In genomic region chr13:100240109-100240779, GRCh38 we compare ENCODE assay signal across 18 cellular contexts.
"Had no signal": no experiment of that assay in that cellular context is flagged by ENCODE, and none has a peak within 500 bp of the region (broad histone marks: within the 10 kb centered on the region; RNA-seq: fewer than 3 reads in every experiment).

No MANE protein-coding gene starts in this region.

- H3K9me3 Mint-ChIP-seq: activated naive CD8-positive, alpha-beta T cell treated with anti-CD3 and anti-CD28 coated beads for 36 hours; naive thymus-derived CD8-positive, alpha-beta T cell; stimulated activated naive B cell treated with anti-CD40 and anti-IgM and Interleukin-4, amounts not matched to agents 10 μg/mL and 1 μg/mL and 100 μg/mL, for 72 hours had no signal

- H3K27me3 Mint-ChIP-seq: activated CD8-positive, alpha-beta memory T cell treated with anti-CD3 and anti-CD28 coated beads, Interleukin-2, amount 10 ng/mL, durations not matched to agents 7 days and 5 days; activated naive CD8-positive, alpha-beta T cell treated with anti-CD3 and anti-CD28 coated beads for 36 hours; stimulated activated naive B cell treated with anti-CD40 and anti-IgM and Interleukin-4, amounts not matched to agents 10 μg/mL and 1 μg/mL and 100 μg/mL, for 72 hours had no signal

- H3K9me3 ChIP-seq: breast epithelium, esophagus muscularis mucosa, mucosa of descending colon, right atrium auricular region had no signal

- H3K36me3 ChIP-seq: breast epithelium, esophagus muscularis mucosa, right atrium auricular region had no signal

- H3K27ac Mint-ChIP-seq: activated CD8-positive, alpha-beta memory T cell treated with anti-CD3 and anti-CD28 coated beads, Interleukin-2, amount 10 ng/mL, durations not matched to agents 7 days and 5 days; activated naive CD8-positive, alpha-beta T cell treated with anti-CD3 and anti-CD28 coated beads for 36 hours; stimulated activated naive B cell treated with anti-CD40 and anti-IgM and Interleukin-4, amounts not matched to agents 10 μg/mL and 1 μg/mL and 100 μg/mL, for 72 hours had no signal

- H3K27me3 ChIP-seq: breast epithelium, esophagus muscularis mucosa, right atrium auricular region had no signal

- H3K4me1 ChIP-seq: breast epithelium had no signal

- H3K4me2 ChIP-seq: smooth muscle cell had no signal

- H3K4me3 Mint-ChIP-seq: activated CD8-positive, alpha-beta memory T cell treated with anti-CD3 and anti-CD28 coated beads, Interleukin-2, amount 10 ng/mL, durations not matched to agents 7 days and 5 days; activated naive CD8-positive, alpha-beta T cell treated with anti-CD3 and anti-CD28 coated beads for 36 hours; naive thymus-derived CD8-positive, alpha-beta T cell; stimulated activated naive B cell treated with anti-CD40 and anti-IgM and Interleukin-4, amounts not matched to agents 10 μg/mL and 1 μg/mL and 100 μg/mL, for 72 hours had no signal

- H3K4me3 ChIP-seq: breast epithelium, esophagus muscularis mucosa, mucosa of descending colon, right atrium auricular region, smooth muscle cell had no signal

- H3K27ac ChIP-seq: breast epithelium, esophagus muscularis mucosa, right atrium auricular region had no signal

- DNase-seq: activated CD4-positive, alpha-beta T cell treated with anti-CD3 and anti-CD28 coated beads, Interleukin-2, amount 50 U/mL, for 4 hours; activated CD8-positive, alpha-beta memory T cell treated with anti-CD3 and anti-CD28 coated beads, Interleukin-2, amount 10 ng/mL, durations not matched to agents 7 days and 5 days; activated gamma-delta T cell treated with Interleukin-2 at 50 U/mL for 16 hours; activated naive CD8-positive, alpha-beta T cell treated with anti-CD3 and anti-CD28 coated beads for 36 hours; activated T-cell treated with anti-CD3 and anti-CD28 coated beads, Interleukin-2, amount 50 U/mL, for 48 hours; anterior cingulate cortex; foreskin fibroblast; mucosa of descending colon; naive thymus-derived CD8-positive, alpha-beta T cell; posterior cingulate gyrus; stimulated activated naive B cell treated with anti-CD40 and anti-IgM and Interleukin-4, amounts not matched to agents 10 μg/mL and 1 μg/mL and 100 μg/mL, for 72 hours; substantia nigra; trophoblast cell had no signal

- ATAC-seq: activated CD4-positive, CD25-positive, alpha-beta regulatory T cell treated with anti-CD3 and anti-CD28 coated beads, Interleukin-2, amount 50 U/mL, for 24 hours; activated CD8-positive, alpha-beta memory T cell treated with anti-CD3 and anti-CD28 coated beads, Interleukin-2, amount 10 ng/mL, durations not matched to agents 7 days and 5 days; mucosa of descending colon; naive thymus-derived CD8-positive, alpha-beta T cell; stimulated activated naive B cell treated with anti-CD40 and anti-IgM and Interleukin-4, amounts not matched to agents 10 μg/mL and 1 μg/mL and 100 μg/mL, for 72 hours had no signal
